ENCODE assay signal across 8 cellular contexts in genomic region chr3:134294302-134294925, GRCh38. TPM values are rescaled to one million over a fixed set of nuclear protein-coding genes. Genes with fewer than 3 reads are reported as not detected.
A peak's percentile ranks its signal among the peaks of the same experiment; 100 is the strongest.
DNase-seq lines count a peak whose midpoint lies in the region; ATAC-seq and TF ChIP-seq lines count a peak whose summit lies in the region.

No MANE protein-coding gene starts in this region.

- peak; percentile 44 for DNase-seq in activated CD4-positive, CD25-positive, alpha-beta regulatory T cell treated with anti-CD3 and anti-CD28 coated beads, Interleukin-2, amount 50 U/mL, for 72 hours
- peak; percentile 20 to 60 for DNase-seq in stimulated activated CD4-positive, alpha-beta T cell treated with anti-CD3 and anti-CD28 coated beads, Interleukin-12 subunit alpha, Interleukin-12 subunit beta, amount 100 ng/mL, for 24 hours (ENCODE audit: low read depth in 2 of 2)
- DNase-seq in gastrocnemius medialis (no peak), SHP77 (lab: John Stamatoyannopoulos, UW) (no peak), NCI-H1930 (lab: John Stamatoyannopoulos, UW) (no peak), NCI-H2171 (lab: John Stamatoyannopoulos, UW) (no peak)

- no peak overlapping the region for H3K27ac ChIP-seq in gastrocnemius medialis

- peak; percentile 99 for ATAC-seq in GM18868 (IDR thresholded peaks at IDR 0.05; ENCODE audit: unreplicated experiment)
- peak; percentile 99 for ATAC-seq in HG02973 (IDR thresholded peaks at IDR 0.05; ENCODE audit: unreplicated experiment)
- no peak for ATAC-seq in gastrocnemius medialis

- peaks cover 8 to 13% of the 10 kb centered on the region in 2 donors for H3K4me1 ChIP-seq in gastrocnemius medialis

- TF ChIP-seq POLR2A in gastrocnemius medialis (IDR thresholded peaks at IDR 0.05), result no peak

- H3K36me3 ChIP-seq in gastrocnemius medialis, result no peaks in the 10 kb centered on the region

- no peak for TF ChIP-seq CTCF in gastrocnemius medialis (IDR thresholded peaks at IDR 0.05 in 4 of 5, conservative IDR thresholded peaks at IDR 0.05 in 1 of 5)

- intact Hi-C loops in gastrocnemius medialis (cut with DNase I; ENCODE audit: low total_unique reads), result loop anchor here (5.0 kb wide), 1 partner anchor 42 kb away; the partner anchor contains the start of gene RYK

- in situ Hi-C loops in gastrocnemius medialis (cut with MboI; ENCODE audit: low sequenced_read_pairs in 4 of 4), result no loop called here

- no peaks in the 10 kb centered on the region for H3K9me3 ChIP-seq in gastrocnemius medialis

- no peak overlapping the region for H3K4me3 ChIP-seq in gastrocnemius medialis

- no peaks in the 10 kb centered on the region for H3K27me3 ChIP-seq in gastrocnemius medialis

RNA-seq across cellular contexts. Expression of gene RYK, which starts 43.8 kb away (rescaled TPM):
- total RNA-seq in gastrocnemius medialis, result 10 to 100 TPM; 25.8 to 42.4 (median 35.0) TPM

Comparison
In these comparisons a context has a peak if more than half of its experiments do, and no peak if none do; other contexts are left out.
1. ATAC-seq: peak in GM18868 (single experiment) and HG02973 (single experiment); none in gastrocnemius medialis (0 of 2).
2. DNase-seq: peak in activated CD4-positive, CD25-positive, alpha-beta regulatory T cell treated with anti-CD3 and anti-CD28 coated beads, Interleukin-2, amount 50 U/mL, for 72 hours (single experiment) and stimulated activated CD4-positive, alpha-beta T cell treated with anti-CD3 and anti-CD28 coated beads, Interleukin-12 subunit alpha, Interleukin-12 subunit beta, amount 100 ng/mL, for 24 hours (2 of 2); none in gastrocnemius medialis (0 of 2), SHP77 (0 of 2), NCI-H1930 (0 of 2) and NCI-H2171 (single experiment).